In genomic region chr10:22436526-22436892, GRCh38 we compare ENCODE assay signal across 8 cellular contexts.
A peak's percentile ranks its signal among the peaks of the same experiment; 100 is the strongest.
DNase-seq lines count a peak whose midpoint lies in the region; ATAC-seq and TF ChIP-seq lines count a peak whose summit lies in the region.

No MANE protein-coding gene starts in this region.

- H3K27me3 ChIP-seq in ACC112 (ENCODE audit: insufficient read depth, low read length): no peaks in the 10 kb centered on the region
- H3K27me3 ChIP-seq in thoracic aorta (replicated peaks; ENCODE audit: insufficient read depth): no peaks in the 10 kb centered on the region

- DNase-seq in left colon (peak in 1 of 2 donors; percentile 38), thoracic aorta (ENCODE audit: low spot score) (no peak), NCI-H2107 treated with DMSO at 0.1 percent for 48 hours (lab: John Stamatoyannopoulos, UW; ENCODE audit: unreplicated experiment) (no peak), Kasumi-1 (lab: John Stamatoyannopoulos, UW) (no peak)

- H3K27ac ChIP-seq in ACC112 (ENCODE audit: low read depth, low read length) (peak overlapping the region; percentile 74), angular gyrus (ENCODE audit: low read depth, low read length) (peak overlapping the region; percentile 93), thoracic aorta (peak overlapping the region; percentile 91 to 97)

- H3K36me3 ChIP-seq in ACC112 (ENCODE audit: insufficient read depth, low read length) (no peaks in the 10 kb centered on the region), thoracic aorta (no peaks in the 10 kb centered on the region)

- ATAC-seq in GM19023 (IDR thresholded peaks at IDR 0.05; ENCODE audit: unreplicated experiment) (peak; percentile 35), HG03460 (IDR thresholded peaks at IDR 0.05; ENCODE audit: unreplicated experiment) (peak; percentile 31), left colon (peak; percentile 50), thoracic aorta (ENCODE audit: insufficient number of reproducible peaks, low FRiP score, low read depth) (no peak)

- no peaks in the 10 kb centered on the region for H3K9me3 ChIP-seq in thoracic aorta

- no peak for TF ChIP-seq CTCF in thoracic aorta (IDR thresholded peaks at IDR 0.05)

- intact Hi-C loops in left colon (cut with DNase I, micrococcal nuclease): no loop called here

- H3K4me3 ChIP-seq in ACC112 (ENCODE audit: low read depth, low read length): peak overlapping the region; percentile 81
- H3K4me3 ChIP-seq in thoracic aorta: peak overlapping the region; percentile 77

- peaks cover 35% of the 10 kb centered on the region for H3K4me1 ChIP-seq in ACC112 (ENCODE audit: control insufficient read depth, insufficient read depth, low read length, unreplicated experiment)
- peaks cover 15 to 19% of the 10 kb centered on the region in 2 donors for H3K4me1 ChIP-seq in thoracic aorta (ENCODE audit: control insufficient read depth in 1 of 2, low read depth in 2 of 2)

- peaks cover 19% of the 10 kb centered on the region for H3K79me2 ChIP-seq in ACC112 (ENCODE audit: control insufficient read depth, insufficient read depth, low read length, unreplicated experiment)

- peak overlapping the region; percentile 16 for H2AFZ ChIP-seq in ACC112 (ENCODE audit: low read length, unreplicated experiment)
